ENCODE assay signal across 8 cellular contexts in the genomic region with DNA sequence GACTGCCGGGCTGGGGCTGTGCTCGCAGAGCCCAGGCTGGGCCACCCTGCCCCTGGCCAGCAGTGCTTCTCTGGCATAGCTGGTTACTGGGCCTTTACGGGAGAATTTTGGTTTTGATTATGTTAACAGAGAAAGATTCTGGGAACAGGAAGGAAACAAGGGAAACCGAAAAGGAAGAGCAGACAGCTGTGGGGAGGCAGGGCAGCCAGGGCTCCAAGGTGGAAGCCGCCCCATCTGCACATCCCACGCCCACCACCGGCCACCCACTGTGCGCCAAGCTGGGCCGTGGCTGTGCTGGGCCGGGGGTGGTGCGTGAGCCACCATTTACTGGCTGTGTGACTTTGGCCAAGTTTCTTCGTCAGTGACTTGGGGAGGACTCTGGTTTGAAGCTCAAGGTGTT. TPM values are rescaled to one million over a fixed set of nuclear protein-coding genes. Genes with fewer than 3 reads are reported as not detected.
DNase-seq lines count a peak whose midpoint lies in the region; ATAC-seq and TF ChIP-seq lines count a peak whose summit lies in the region.

No MANE protein-coding gene starts in this region.

- peak; percentile 12 for ATAC-seq in HG03460 (IDR thresholded peaks at IDR 0.05; ENCODE audit: unreplicated experiment)
- no peak for ATAC-seq in GM18861 (IDR thresholded peaks at IDR 0.05; ENCODE audit: unreplicated experiment)

- H3K36me3 Mint-ChIP-seq in chondrocyte (ENCODE audit: low read depth) (peaks cover 12% of the 10 kb centered on the region), nephron (ENCODE audit: low read depth) (peaks cover 18% of the 10 kb centered on the region)

- H3K4me3 Mint-ChIP-seq in chondrocyte (ENCODE audit: unreplicated experiment): peak overlapping the region; percentile 67
- peak overlapping the region; percentile 7 to 64 (median 45) for H3K4me3 Mint-ChIP-seq in nephron

- peak overlapping the region; percentile 83 for H3K27ac Mint-ChIP-seq in chondrocyte (ENCODE audit: unreplicated experiment)
- H3K27ac Mint-ChIP-seq in nephron: peak overlapping the region; percentile 18 to 83 (median 40)

- peak; percentile 78 for DNase-seq in DMS 273 (lab: John Stamatoyannopoulos, UW; ENCODE audit: unreplicated experiment)
- DNase-seq in chondrocyte (ENCODE audit: low spot score): no peak
- DNase-seq in ecto neural progenitor cell (ENCODE audit: low spot score): no peak
- no peak for DNase-seq in iPS-NIHi7 (ENCODE audit: extremely low spot score)
- DNase-seq in C1 segment of cervical spinal cord (lab: John Stamatoyannopoulos, UW): no peak

- H3K27me3 Mint-ChIP-seq in chondrocyte (ENCODE audit: low read depth) (no peaks in the 10 kb centered on the region), nephron (ENCODE audit: low read depth) (no peaks in the 10 kb centered on the region)

- TF ChIP-seq CTCF in chondrocyte (IDR thresholded peaks at IDR 0.05) (no peak), nephron (IDR thresholded peaks at IDR 0.05; ENCODE audit: unreplicated experiment in 3 of 3) (no peak)

- peaks cover 11% of the 10 kb centered on the region for H3K9me3 Mint-ChIP-seq in chondrocyte (ENCODE audit: low read depth)
- peaks cover 12% of the 10 kb centered on the region for H3K9me3 Mint-ChIP-seq in nephron

- H3K4me1 Mint-ChIP-seq in chondrocyte (ENCODE audit: low read depth): peaks cover 37% of the 10 kb centered on the region
- H3K4me1 Mint-ChIP-seq in nephron: peaks cover 26% of the 10 kb centered on the region

RNA-seq across cellular contexts. Expression of a gene that starts 20.1 kb away (rescaled TPM):
- 50.1 to 63.1 TPM (median 59.8 TPM) in 3 replicates for total RNA-seq in chondrocyte

RNA-seq across cellular contexts. Expression of a gene that starts 30.7 kb away (rescaled TPM):
- 240 to 269 TPM (median 256 TPM) in 3 replicates for total RNA-seq in chondrocyte

RNA-seq across cellular contexts. Expression of a gene that starts 56.8 kb away (rescaled TPM):
- total RNA-seq in chondrocyte: 23.3 to 30.7 TPM (median 29.0 TPM) in 3 replicates
